ENCODE assay signal across 1 cellular context in the genomic region with DNA sequence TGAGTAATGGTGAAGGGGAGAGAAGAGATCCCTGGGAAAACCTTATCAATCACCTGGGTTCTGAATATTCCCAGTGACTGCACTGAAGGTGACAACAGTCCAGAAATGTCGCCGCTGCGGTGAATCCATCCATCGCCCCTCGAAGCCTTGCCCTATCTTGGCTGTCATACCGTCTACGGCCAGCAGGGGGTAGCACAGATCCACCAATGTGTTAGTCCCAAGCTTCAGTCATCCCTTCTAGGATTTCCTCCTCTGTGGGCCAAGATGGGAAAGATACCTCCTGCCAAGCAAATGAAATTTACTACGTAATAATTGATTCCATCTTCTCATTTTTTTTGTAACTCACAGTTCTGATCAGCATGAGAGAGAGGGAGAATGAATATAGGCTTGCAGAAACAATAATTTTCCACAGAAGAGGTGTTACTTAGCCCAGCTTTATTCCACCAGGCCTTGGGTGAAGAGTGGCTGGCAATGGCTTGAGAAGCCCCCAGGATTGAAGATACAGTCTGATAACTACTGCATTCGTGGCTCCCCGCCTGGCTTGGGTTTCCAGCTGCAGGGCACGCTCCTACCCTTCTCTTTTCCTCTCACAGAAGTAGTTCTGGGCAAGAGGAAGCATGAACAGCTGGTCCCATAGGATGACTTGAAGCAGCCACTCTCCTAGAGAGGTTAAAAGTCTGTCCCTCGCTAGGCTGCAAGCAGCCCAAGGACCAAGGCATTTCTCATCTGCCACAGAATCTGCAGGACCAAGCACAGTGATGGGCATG.
TF ChIP-seq lines count a peak whose summit lies in the region.

No MANE protein-coding gene starts in this region.

TF ChIP-seq in K562, 482 proteins besides CTCF, POLR2A, EP300 and RAD21 (continued from another document and continues in another):
- TF ChIP-seq, protein P1, sequence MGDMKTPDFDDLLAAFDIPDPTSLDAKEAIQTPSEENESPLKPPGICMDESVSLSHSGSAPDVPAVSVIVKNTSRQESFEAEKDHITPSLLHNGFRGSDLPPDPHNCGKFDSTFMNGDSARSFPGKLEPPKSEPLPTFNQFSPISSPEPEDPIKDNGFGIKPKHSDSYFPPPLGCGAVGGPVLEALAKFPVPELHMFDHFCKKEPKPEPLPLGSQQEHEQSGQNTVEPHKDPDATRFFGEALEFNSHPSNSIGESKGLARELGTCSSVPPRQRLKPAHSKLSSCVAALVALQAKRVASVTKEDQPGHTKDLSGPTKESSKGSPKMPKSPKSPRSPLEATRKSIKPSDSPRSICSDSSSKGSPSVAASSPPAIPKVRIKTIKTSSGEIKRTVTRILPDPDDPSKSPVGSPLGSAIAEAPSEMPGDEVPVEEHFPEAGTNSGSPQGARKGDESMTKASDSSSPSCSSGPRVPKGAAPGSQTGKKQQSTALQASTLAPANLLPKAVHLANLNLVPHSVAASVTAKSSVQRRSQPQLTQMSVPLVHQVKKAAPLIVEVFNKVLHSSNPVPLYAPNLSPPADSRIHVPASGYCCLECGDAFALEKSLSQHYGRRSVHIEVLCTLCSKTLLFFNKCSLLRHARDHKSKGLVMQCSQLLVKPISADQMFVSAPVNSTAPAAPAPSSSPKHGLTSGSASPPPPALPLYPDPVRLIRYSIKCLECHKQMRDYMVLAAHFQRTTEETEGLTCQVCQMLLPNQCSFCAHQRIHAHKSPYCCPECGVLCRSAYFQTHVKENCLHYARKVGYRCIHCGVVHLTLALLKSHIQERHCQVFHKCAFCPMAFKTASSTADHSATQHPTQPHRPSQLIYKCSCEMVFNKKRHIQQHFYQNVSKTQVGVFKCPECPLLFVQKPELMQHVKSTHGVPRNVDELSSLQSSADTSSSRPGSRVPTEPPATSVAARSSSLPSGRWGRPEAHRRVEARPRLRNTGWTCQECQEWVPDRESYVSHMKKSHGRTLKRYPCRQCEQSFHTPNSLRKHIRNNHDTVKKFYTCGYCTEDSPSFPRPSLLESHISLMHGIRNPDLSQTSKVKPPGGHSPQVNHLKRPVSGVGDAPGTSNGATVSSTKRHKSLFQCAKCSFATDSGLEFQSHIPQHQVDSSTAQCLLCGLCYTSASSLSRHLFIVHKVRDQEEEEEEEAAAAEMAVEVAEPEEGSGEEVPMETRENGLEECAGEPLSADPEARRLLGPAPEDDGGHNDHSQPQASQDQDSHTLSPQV (IDR thresholded peaks at IDR 0.05): no peak
- peak in 1 of 2 experiments; percentile 56; a peak in 2 of 4 replicates for TF ChIP-seq MAZ (CRISPR knock-in tag; conservative IDR thresholded peaks at IDR 0.05 in 1 of 2, IDR thresholded peaks at IDR 0.05 in 1 of 2)
- TF ChIP-seq FOXK2 (conservative IDR thresholded peaks at IDR 0.05 in 1 of 2, IDR thresholded peaks at IDR 0.05 in 1 of 2; ENCODE audit: low read depth in 2 of 2): no peak
- TF ChIP-seq ZFP36 (IDR thresholded peaks at IDR 0.05; ENCODE audit: low read depth, low read length, partially characterized antibody): no peak
- TF ChIP-seq ZNF79 (CRISPR knock-in tag; IDR thresholded peaks at IDR 0.05; ENCODE audit: low read depth): no peak
- TF ChIP-seq EGR1 (conservative IDR thresholded peaks at IDR 0.05): no peak
- no peak for TF ChIP-seq COPS2 (conservative IDR thresholded peaks at IDR 0.05)
- no peak for TF ChIP-seq PML (IDR thresholded peaks at IDR 0.05; ENCODE audit: low read length)
- TF ChIP-seq SAFB2 (IDR thresholded peaks at IDR 0.05; ENCODE audit: borderline replicate concordance, low read depth, low read length, severe bottlenecking): no peak
- TF ChIP-seq, protein P2, sequence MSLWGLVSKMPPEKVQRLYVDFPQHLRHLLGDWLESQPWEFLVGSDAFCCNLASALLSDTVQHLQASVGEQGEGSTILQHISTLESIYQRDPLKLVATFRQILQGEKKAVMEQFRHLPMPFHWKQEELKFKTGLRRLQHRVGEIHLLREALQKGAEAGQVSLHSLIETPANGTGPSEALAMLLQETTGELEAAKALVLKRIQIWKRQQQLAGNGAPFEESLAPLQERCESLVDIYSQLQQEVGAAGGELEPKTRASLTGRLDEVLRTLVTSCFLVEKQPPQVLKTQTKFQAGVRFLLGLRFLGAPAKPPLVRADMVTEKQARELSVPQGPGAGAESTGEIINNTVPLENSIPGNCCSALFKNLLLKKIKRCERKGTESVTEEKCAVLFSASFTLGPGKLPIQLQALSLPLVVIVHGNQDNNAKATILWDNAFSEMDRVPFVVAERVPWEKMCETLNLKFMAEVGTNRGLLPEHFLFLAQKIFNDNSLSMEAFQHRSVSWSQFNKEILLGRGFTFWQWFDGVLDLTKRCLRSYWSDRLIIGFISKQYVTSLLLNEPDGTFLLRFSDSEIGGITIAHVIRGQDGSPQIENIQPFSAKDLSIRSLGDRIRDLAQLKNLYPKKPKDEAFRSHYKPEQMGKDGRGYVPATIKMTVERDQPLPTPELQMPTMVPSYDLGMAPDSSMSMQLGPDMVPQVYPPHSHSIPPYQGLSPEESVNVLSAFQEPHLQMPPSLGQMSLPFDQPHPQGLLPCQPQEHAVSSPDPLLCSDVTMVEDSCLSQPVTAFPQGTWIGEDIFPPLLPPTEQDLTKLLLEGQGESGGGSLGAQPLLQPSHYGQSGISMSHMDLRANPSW (CRISPR knock-in tag; IDR thresholded peaks at IDR 0.05): no peak
- TF ChIP-seq PHTF2 (CRISPR knock-in tag; IDR thresholded peaks at IDR 0.05): no peak
- TF ChIP-seq, protein P3, sequence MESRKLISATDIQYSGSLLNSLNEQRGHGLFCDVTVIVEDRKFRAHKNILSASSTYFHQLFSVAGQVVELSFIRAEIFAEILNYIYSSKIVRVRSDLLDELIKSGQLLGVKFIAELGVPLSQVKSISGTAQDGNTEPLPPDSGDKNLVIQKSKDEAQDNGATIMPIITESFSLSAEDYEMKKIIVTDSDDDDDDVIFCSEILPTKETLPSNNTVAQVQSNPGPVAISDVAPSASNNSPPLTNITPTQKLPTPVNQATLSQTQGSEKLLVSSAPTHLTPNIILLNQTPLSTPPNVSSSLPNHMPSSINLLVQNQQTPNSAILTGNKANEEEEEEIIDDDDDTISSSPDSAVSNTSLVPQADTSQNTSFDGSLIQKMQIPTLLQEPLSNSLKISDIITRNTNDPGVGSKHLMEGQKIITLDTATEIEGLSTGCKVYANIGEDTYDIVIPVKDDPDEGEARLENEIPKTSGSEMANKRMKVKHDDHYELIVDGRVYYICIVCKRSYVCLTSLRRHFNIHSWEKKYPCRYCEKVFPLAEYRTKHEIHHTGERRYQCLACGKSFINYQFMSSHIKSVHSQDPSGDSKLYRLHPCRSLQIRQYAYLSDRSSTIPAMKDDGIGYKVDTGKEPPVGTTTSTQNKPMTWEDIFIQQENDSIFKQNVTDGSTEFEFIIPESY (CRISPR knock-in tag; IDR thresholded peaks at IDR 0.05): no peak
- TF ChIP-seq NFATC3 (IDR thresholded peaks at IDR 0.05): 0 out of 2 replicates have a peak, but pooled peaks have one; percentile 30
- TF ChIP-seq ZNF76 (CRISPR knock-in tag; IDR thresholded peaks at IDR 0.05; ENCODE audit: borderline replicate concordance): no peak
- no peak for TF ChIP-seq CBFB (CRISPR knock-in tag; IDR thresholded peaks at IDR 0.05)
- TF ChIP-seq RBM15 (IDR thresholded peaks at IDR 0.05; ENCODE audit: insufficient read depth, low read length): no peak
- TF ChIP-seq, protein P4, sequence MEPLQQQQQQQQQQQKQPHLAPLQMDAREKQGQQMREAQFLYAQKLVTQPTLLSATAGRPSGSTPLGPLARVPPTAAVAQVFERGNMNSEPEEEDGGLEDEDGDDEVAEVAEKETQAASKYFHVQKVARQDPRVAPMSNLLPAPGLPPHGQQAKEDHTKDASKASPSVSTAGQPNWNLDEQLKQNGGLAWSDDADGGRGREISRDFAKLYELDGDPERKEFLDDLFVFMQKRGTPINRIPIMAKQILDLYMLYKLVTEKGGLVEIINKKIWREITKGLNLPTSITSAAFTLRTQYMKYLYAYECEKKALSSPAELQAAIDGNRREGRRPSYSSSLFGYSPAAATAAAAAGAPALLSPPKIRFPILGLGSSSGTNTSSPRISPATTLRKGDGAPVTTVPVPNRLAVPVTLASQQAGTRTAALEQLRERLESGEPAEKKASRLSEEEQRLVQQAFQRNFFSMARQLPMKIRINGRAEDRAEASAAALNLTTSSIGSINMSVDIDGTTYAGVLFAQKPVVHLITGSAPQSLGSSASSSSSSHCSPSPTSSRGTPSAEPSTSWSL (CRISPR knock-in tag; IDR thresholded peaks at IDR 0.05; ENCODE audit: borderline replicate concordance): no peak
- TF ChIP-seq, protein P5, sequence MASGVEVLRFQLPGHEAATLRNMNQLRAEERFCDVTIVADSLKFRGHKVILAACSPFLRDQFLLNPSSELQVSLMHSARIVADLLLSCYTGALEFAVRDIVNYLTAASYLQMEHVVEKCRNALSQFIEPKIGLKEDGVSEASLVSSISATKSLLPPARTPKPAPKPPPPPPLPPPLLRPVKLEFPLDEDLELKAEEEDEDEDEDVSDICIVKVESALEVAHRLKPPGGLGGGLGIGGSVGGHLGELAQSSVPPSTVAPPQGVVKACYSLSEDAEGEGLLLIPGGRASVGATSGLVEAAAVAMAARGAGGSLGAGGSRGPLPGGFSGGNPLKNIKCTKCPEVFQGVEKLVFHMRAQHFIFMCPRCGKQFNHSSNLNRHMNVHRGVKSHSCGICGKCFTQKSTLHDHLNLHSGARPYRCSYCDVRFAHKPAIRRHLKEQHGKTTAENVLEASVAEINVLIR (CRISPR knock-in tag; IDR thresholded peaks at IDR 0.05): no peak
- no peak for TF ChIP-seq ZNF184 (CRISPR knock-in tag; IDR thresholded peaks at IDR 0.05)
- no peak for TF ChIP-seq LCOR (CRISPR knock-in tag; IDR thresholded peaks at IDR 0.05)
- TF ChIP-seq STAT5A (IDR thresholded peaks at IDR 0.05; ENCODE audit: borderline replicate concordance, low read length): no peak
- no peak for TF ChIP-seq CBFA2T2 (conservative IDR thresholded peaks at IDR 0.05)
- TF ChIP-seq HDGF (IDR thresholded peaks at IDR 0.05): no peak
- TF ChIP-seq ELF2 (CRISPR knock-in tag; IDR thresholded peaks at IDR 0.05): no peak
- no peak for TF ChIP-seq U2AF2 (optimal IDR thresholded peaks at IDR 0.05; ENCODE audit: low read depth, low read length)
- TF ChIP-seq CCNT2 (IDR thresholded peaks at IDR 0.05; ENCODE audit: borderline replicate concordance, extremely low read depth, insufficient read length, low read depth, low read length): no peak
- no peak for TF ChIP-seq PHF8 (IDR thresholded peaks at IDR 0.05; ENCODE audit: borderline replicate concordance, low read length)
- TF ChIP-seq RUNX1 (IDR thresholded peaks at IDR 0.05; ENCODE audit: low read depth): no peak
- peak; percentile 78 for TF ChIP-seq ARID2 (IDR thresholded peaks at IDR 0.05)
- TF ChIP-seq DMBX1 (CRISPR knock-in tag; IDR thresholded peaks at IDR 0.05; ENCODE audit: borderline replicate concordance): no peak
- TF ChIP-seq RBFOX2 (IDR thresholded peaks at IDR 0.05; ENCODE audit: low read depth, low read length): no peak
- no peak for TF ChIP-seq ZBTB7A (IDR thresholded peaks at IDR 0.05; ENCODE audit: borderline replicate concordance, control insufficient read depth, low read depth, low read length)
- TF ChIP-seq CBX1 (IDR thresholded peaks at IDR 0.05; ENCODE audit: low read depth): no peak
- TF ChIP-seq ZNF584 (CRISPR knock-in tag; IDR thresholded peaks at IDR 0.05; ENCODE audit: low read depth): no peak
- TF ChIP-seq SMAD2 (IDR thresholded peaks at IDR 0.05; ENCODE audit: low read depth, low read length): no peak
- TF ChIP-seq SLC30A9 (CRISPR knock-in tag; IDR thresholded peaks at IDR 0.05): no peak
- TF ChIP-seq HDAC3 (IDR thresholded peaks at IDR 0.05; ENCODE audit: borderline replicate concordance, partially characterized antibody): no peak
- TF ChIP-seq, protein P6, sequence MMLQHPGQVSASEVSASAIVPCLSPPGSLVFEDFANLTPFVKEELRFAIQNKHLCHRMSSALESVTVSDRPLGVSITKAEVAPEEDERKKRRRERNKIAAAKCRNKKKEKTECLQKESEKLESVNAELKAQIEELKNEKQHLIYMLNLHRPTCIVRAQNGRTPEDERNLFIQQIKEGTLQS (IDR thresholded peaks at IDR 0.05): no peak
- TF ChIP-seq, protein P6 (CRISPR knock-in tag; conservative IDR thresholded peaks at IDR 0.05): no peak
- TF ChIP-seq DPF2 (IDR thresholded peaks at IDR 0.05): no peak
- TF ChIP-seq HDAC6 (IDR thresholded peaks at IDR 0.05; ENCODE audit: low read depth, low read length): no peak
- no peak for TF ChIP-seq ZNF121 (CRISPR knock-in tag; conservative IDR thresholded peaks at IDR 0.05)
- no peak for TF ChIP-seq PPARD (CRISPR knock-in tag; IDR thresholded peaks at IDR 0.05)
- no peak for TF ChIP-seq MTA3 (IDR thresholded peaks at IDR 0.05; ENCODE audit: borderline replicate concordance)
- TF ChIP-seq KLF13 (tag; IDR thresholded peaks at IDR 0.05; ENCODE audit: borderline replicate concordance, low read depth): no peak
- TF ChIP-seq ZNF316 (IDR thresholded peaks at IDR 0.05): no peak
- TF ChIP-seq ESRRA (IDR thresholded peaks at IDR 0.05; ENCODE audit: borderline replicate concordance, low read depth): no peak
- no peak for TF ChIP-seq ETV5 (CRISPR knock-in tag; IDR thresholded peaks at IDR 0.05; ENCODE audit: low read depth)
- 0 out of 2 replicates have a peak, but pooled peaks have one; percentile 10 for TF ChIP-seq ZNF24 (IDR thresholded peaks at IDR 0.05)
- TF ChIP-seq CTBP1 (IDR thresholded peaks at IDR 0.05; ENCODE audit: borderline replicate concordance): peak; percentile 46; the same call in 1 of the 2 replicates
- peak; percentile 8 for TF ChIP-seq MEIS2 (IDR thresholded peaks at IDR 0.05; ENCODE audit: partially characterized antibody)
- TF ChIP-seq NFE2 (IDR thresholded peaks at IDR 0.05; ENCODE audit: low read depth): no peak
- TF ChIP-seq ARNT (IDR thresholded peaks at IDR 0.05): 0 out of 4 replicates have a peak, but pooled peaks of 1 of the 2 experiments have one; percentile 45
- TF ChIP-seq NRF1 (conservative IDR thresholded peaks at IDR 0.05 in 1 of 2, IDR thresholded peaks at IDR 0.05 in 1 of 2): no peak
- peak; percentile 62; the same call in 1 of the 2 replicates for TF ChIP-seq CREM (IDR thresholded peaks at IDR 0.05; ENCODE audit: low read depth)
- TF ChIP-seq, protein P7, sequence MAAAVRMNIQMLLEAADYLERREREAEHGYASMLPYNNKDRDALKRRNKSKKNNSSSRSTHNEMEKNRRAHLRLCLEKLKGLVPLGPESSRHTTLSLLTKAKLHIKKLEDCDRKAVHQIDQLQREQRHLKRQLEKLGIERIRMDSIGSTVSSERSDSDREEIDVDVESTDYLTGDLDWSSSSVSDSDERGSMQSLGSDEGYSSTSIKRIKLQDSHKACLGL (CRISPR knock-in tag; IDR thresholded peaks at IDR 0.05; ENCODE audit: borderline replicate concordance, poor library complexity, severe bottlenecking): no peak
- TF ChIP-seq KDM2B (CRISPR knock-in tag; IDR thresholded peaks at IDR 0.05): no peak
- no peak for TF ChIP-seq IFI16 (CRISPR knock-in tag; IDR thresholded peaks at IDR 0.05)
- TF ChIP-seq SAP30 (IDR thresholded peaks at IDR 0.05; ENCODE audit: borderline replicate concordance, insufficient read depth, low read depth, low read length, poor library complexity, severe bottlenecking): no peak
- TF ChIP-seq LARP7 (IDR thresholded peaks at IDR 0.05): no peak
- no peak for TF ChIP-seq SNRNP70 (optimal IDR thresholded peaks at IDR 0.05; ENCODE audit: low read depth, low read length)
- peak; percentile 93 for TF ChIP-seq SMC3 (conservative IDR thresholded peaks at IDR 0.05; ENCODE audit: insufficient read depth, low read depth, low read length)
